ENCODE assay signal across 20 cellular contexts in the genomic region with DNA sequence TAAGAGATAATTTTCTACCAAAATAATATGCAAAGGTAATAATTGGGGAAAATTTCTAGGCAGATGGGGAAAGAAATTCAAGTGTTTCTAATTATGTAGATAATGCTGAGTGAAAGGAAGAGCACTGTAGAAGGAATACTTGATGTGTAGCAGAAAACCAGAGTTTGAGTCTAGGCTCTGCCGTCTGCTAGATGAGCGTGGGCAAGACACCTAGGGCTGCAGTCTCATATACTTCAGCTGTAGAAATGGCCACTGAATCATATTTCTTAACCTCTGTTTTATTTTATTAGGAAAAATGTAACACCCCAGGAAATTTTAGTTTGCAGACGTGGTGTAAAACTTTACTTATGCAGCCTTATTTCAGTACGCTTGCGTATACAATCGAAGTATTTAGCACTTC. TPM values are rescaled to one million over a fixed set of nuclear protein-coding genes. Genes with fewer than 3 reads are reported as not detected.
DNase-seq lines count a peak whose midpoint lies in the region; TF ChIP-seq lines count a peak whose summit lies in the region.
"Had no signal": no experiment of that assay in that cellular context is flagged by ENCODE, and none has a peak within 500 bp of the region (broad histone marks: within the 10 kb centered on the region; RNA-seq: fewer than 3 reads in every experiment).

No MANE protein-coding gene starts in this region.

- WGBS in adrenal gland, 4 donors = 80 to 87% (median 80%) methylated on average over 6 of the region's 6 CpGs
- WGBS in hepatocyte (ENCODE audit: low lambda C conversion rate, missing lambda C conversion rate) = 73% methylated on average over 6 of the region's 6 CpGs
- WGBS in smooth muscle cell (ENCODE audit: low lambda C conversion rate) = 54% methylated on average over 6 of the region's 6 CpGs

- TF ChIP-seq POLR2A in breast epithelium (IDR thresholded peaks at IDR 0.05) = no peak
- no peak for TF ChIP-seq POLR2A in adrenal gland (IDR thresholded peaks at IDR 0.05)

- POLR2A ChIA-PET in MCF 10A (lab: Yijun Ruan, JAX) = interaction anchor here (0.7 to 8.6 kb wide), 25 partner anchors 11 to 477 kb away, joined by 3 to 120 read pairs (median 14); partner anchors contain the start of genes SLC38A1 and SLC38A2

- H3K36me3 Mint-ChIP-seq in MCF 10A (ENCODE audit: insufficient read depth, unreplicated experiment) = no peaks in the 10 kb centered on the region
- H3K36me3 Mint-ChIP-seq: CD14-positive monocyte had no signal

- H3K9me3 ChIP-seq in breast epithelium (no peaks in the 10 kb centered on the region), adrenal gland (replicated peaks in 1 of 3) (no peaks in the 10 kb centered on the region), hepatocyte (ENCODE audit: low read depth) (no peaks in the 10 kb centered on the region), smooth muscle cell (replicated peaks; ENCODE audit: low read depth) (no peaks in the 10 kb centered on the region)
- H3K9me3 ChIP-seq: gastrocnemius medialis, lower lobe of right lung had no signal

- H3K4me2 ChIP-seq in hepatocyte (no peak overlapping the region), smooth muscle cell (peak overlapping the region; percentile 73)

- H3K4me1 ChIP-seq in breast epithelium (no peaks in the 10 kb centered on the region), adrenal gland (replicated peaks in 1 of 2) (peaks cover 5 to 30% of the 10 kb centered on the region in 2 donors), hepatocyte (ENCODE audit: insufficient read depth) (peaks cover 22% of the 10 kb centered on the region), smooth muscle cell (ENCODE audit: low read depth) (peaks cover 8% of the 10 kb centered on the region)

- peaks cover 41% of the 10 kb centered on the region for H3K4me1 Mint-ChIP-seq in MCF 10A (ENCODE audit: insufficient read depth, unreplicated experiment)
- H3K4me1 Mint-ChIP-seq: central memory CD8-positive, alpha-beta T cell had no signal

- BruUV-seq in MCF 10A (replicated peaks; lab: Mats Ljungman, UMichigan) = no TSS peak

- no peak overlapping the region for H3K9ac ChIP-seq in smooth muscle cell (ENCODE audit: low read depth)

- H2AFZ ChIP-seq in hepatocyte = no peak overlapping the region
- no peak overlapping the region for H2AFZ ChIP-seq in smooth muscle cell (ENCODE audit: low read depth)

- H4K20me1 ChIP-seq in hepatocyte (ENCODE audit: insufficient read depth, poor library complexity, severe bottlenecking) (no peaks in the 10 kb centered on the region), smooth muscle cell (ENCODE audit: low read depth) (no peaks in the 10 kb centered on the region)

- H3K4me3 ChIP-seq in breast epithelium = no peak overlapping the region
- no peak overlapping the region for H3K4me3 ChIP-seq in adrenal gland
- no peak overlapping the region for H3K4me3 ChIP-seq in hepatocyte
- H3K4me3 ChIP-seq in smooth muscle cell = no peak overlapping the region
- H3K4me3 ChIP-seq: gastrocnemius medialis, lower lobe of right lung had no signal

- no peak overlapping the region for H3K4me3 Mint-ChIP-seq in MCF 10A (ENCODE audit: unreplicated experiment)
- H3K4me3 Mint-ChIP-seq: activated naive CD8-positive, alpha-beta T cell treated with anti-CD3 and anti-CD28 coated beads, Interleukin-2, amount 50 U/mL, for 24 hours; activated T-helper 17 cell treated with anti-CD3 and anti-CD28 coated beads, Interleukin-2, amount 50 U/mL, for 72 hours; CD14-positive monocyte; central memory CD8-positive, alpha-beta T cell; naive thymus-derived CD4-positive, alpha-beta T cell; stimulated activated naive CD8-positive, alpha-beta T cell treated with anti-CD3 and anti-CD28 coated beads, Interleukin-15, Interleukin-2, amounts not matched to agents 100 ng/mL and 50 ng/mL, for 24 hours; T-helper 17 cell had no signal

- CTCF ChIA-PET in MCF 10A (lab: Yijun Ruan, JAX) = interaction anchor here (0.7 kb wide), 1 partner anchor 230 kb away, joined by 3 read pairs; no protein-coding TSS in a partner anchor

- peaks cover 14% of the 10 kb centered on the region for H3F3A ChIP-seq in smooth muscle cell (ENCODE audit: low read depth)

- no peaks in the 10 kb centered on the region for H3K9me2 ChIP-seq in hepatocyte (replicated peaks; ENCODE audit: insufficient read depth)

- no peaks in the 10 kb centered on the region for H3K9me3 Mint-ChIP-seq in MCF 10A (ENCODE audit: unreplicated experiment)
- H3K9me3 Mint-ChIP-seq: activated T-helper 17 cell treated with anti-CD3 and anti-CD28 coated beads, Interleukin-2, amount 50 U/mL, for 72 hours; central memory CD8-positive, alpha-beta T cell had no signal

- H3K27me3 ChIP-seq in breast epithelium = no peaks in the 10 kb centered on the region
- H3K27me3 ChIP-seq in adrenal gland = no peaks in the 10 kb centered on the region
- H3K27me3 ChIP-seq in hepatocyte = no peaks in the 10 kb centered on the region
- H3K27me3 ChIP-seq in smooth muscle cell (ENCODE audit: low read depth) = no peaks in the 10 kb centered on the region
- H3K27me3 ChIP-seq: gastrocnemius medialis had no signal

- DNase-seq in MCF 10A (ENCODE audit: unreplicated experiment) = no peak
- no peak for DNase-seq in breast epithelium (ENCODE audit: low spot score in 2 of 2)
- DNase-seq in adrenal gland = no peak
- DNase-seq in hepatocyte (ENCODE audit: low spot score) = no peak
- DNase-seq in smooth muscle cell (lab: John Stamatoyannopoulos, UW; ENCODE audit: unreplicated experiment) = no peak
- DNase-seq in amygdala (lab: John Stamatoyannopoulos, UW) = no peak
- no peak for DNase-seq in activated gamma-delta T cell (lab: John Stamatoyannopoulos, UW)
- no peak for DNase-seq in activated CD4-positive, alpha-beta T cell treated with anti-CD3 and anti-CD28 coated beads for 4 hours
- DNase-seq: 8988T; activated naive CD8-positive, alpha-beta T cell treated with anti-CD3 and anti-CD28 coated beads, Interleukin-2, amount 50 U/mL, for 24 hours; DND-41; gastrocnemius medialis; lower lobe of right lung; naive thymus-derived CD4-positive, alpha-beta T cell; NCI-H146; T-helper 17 cell had no signal

- peak overlapping the region; percentile 78 for H3K27ac Mint-ChIP-seq in MCF 10A (ENCODE audit: low read depth, unreplicated experiment)
- H3K27ac Mint-ChIP-seq: activated T-helper 17 cell treated with anti-CD3 and anti-CD28 coated beads, Interleukin-2, amount 50 U/mL, for 72 hours; CD14-positive monocyte; T-helper 17 cell had no signal

- no peak overlapping the region for H3K27ac ChIP-seq in breast epithelium
- peak overlapping the region in 4 of 5 donors; percentile 64 to 87 (median 72) for H3K27ac ChIP-seq in adrenal gland
- peak overlapping the region; percentile 47 for H3K27ac ChIP-seq in hepatocyte
- peak overlapping the region; percentile 97 for H3K27ac ChIP-seq in smooth muscle cell (ENCODE audit: low read depth)
- H3K27ac ChIP-seq: lower lobe of right lung had no signal

- intact Hi-C loops in MCF 10A (cut with micrococcal nuclease) = loop anchor here (5.0 kb wide), 2 partner anchors 60 to 230 kb away; no protein-coding TSS in a partner anchor
- intact Hi-C loops in breast epithelium (cut with DNase I; ENCODE audit: low total_unique reads) = loop anchor here (10.0 kb wide), 1 partner anchor 1922 kb away; the partner anchor contains the start of gene ZNF641
- intact Hi-C loops in adrenal gland (cut with DNase I) = no loop called here

- H3K36me3 ChIP-seq in breast epithelium (no peaks in the 10 kb centered on the region), adrenal gland (replicated peaks in 1 of 2) (no peaks in the 10 kb centered on the region), hepatocyte (replicated peaks; ENCODE audit: insufficient read depth, low read depth) (no peaks in the 10 kb centered on the region), smooth muscle cell (ENCODE audit: low read depth) (no peaks in the 10 kb centered on the region)
- H3K36me3 ChIP-seq: gastrocnemius medialis, lower lobe of right lung had no signal

- no peaks in the 10 kb centered on the region for H3K27me3 Mint-ChIP-seq in MCF 10A (ENCODE audit: insufficient read depth, unreplicated experiment)
- H3K27me3 Mint-ChIP-seq: activated naive CD8-positive, alpha-beta T cell treated with anti-CD3 and anti-CD28 coated beads, Interleukin-2, amount 50 U/mL, for 24 hours; activated T-helper 17 cell treated with anti-CD3 and anti-CD28 coated beads, Interleukin-2, amount 50 U/mL, for 72 hours; naive thymus-derived CD4-positive, alpha-beta T cell; stimulated activated naive CD8-positive, alpha-beta T cell treated with anti-CD3 and anti-CD28 coated beads, Interleukin-15, Interleukin-2, amounts not matched to agents 100 ng/mL and 50 ng/mL, for 24 hours; T-helper 17 cell had no signal

- H3K79me2 ChIP-seq in hepatocyte (no peaks in the 10 kb centered on the region), smooth muscle cell (ENCODE audit: low read depth) (no peaks in the 10 kb centered on the region)

- TF ChIP-seq CTCF in MCF 10A (IDR thresholded peaks at IDR 0.05; ENCODE audit: unreplicated experiment) (no peak), breast epithelium (IDR thresholded peaks at IDR 0.05) (no peak), adrenal gland (IDR thresholded peaks at IDR 0.05) (no peak), hepatocyte (IDR thresholded peaks at IDR 0.05; ENCODE audit: poor library complexity) (no peak), smooth muscle cell (IDR thresholded peaks at IDR 0.05; ENCODE audit: borderline replicate concordance, insufficient read depth, poor library complexity, severe bottlenecking) (no peak)

RNA-seq across cellular contexts. Expression of gene SLC38A2, which starts 59.8 kb away (rescaled TPM):
- total RNA-seq in MCF 10A (2022) (817 and 1,070 TPM in 2 replicates), breast epithelium (100 to 1,000 TPM; 250 to 424 (median 399) TPM), adrenal gland (100 to 1,000 TPM; 128 to 948 (median 375) TPM), hepatocyte (372 and 373 TPM in 2 replicates), smooth muscle cell (1,081 and 1,127 TPM in 2 replicates)
- polyA plus RNA-seq in adrenal gland (100 to 1,000 TPM in 2 of 3 donors, 10 to 100 TPM in 1; 94.6 to 119 (median 108) TPM), hepatocyte (139 and 144 TPM in 2 replicates), smooth muscle cell (201 and 262 TPM in 2 replicates)

Comparison
In these comparisons a context has a peak if more than half of its experiments do, and no peak if none do; other contexts are left out.
1. H3K27ac ChIP-seq: peak in adrenal gland (4 of 5), hepatocyte (single experiment) and smooth muscle cell (single experiment); none in breast epithelium (0 of 2).
2. intact Hi-C loops: an anchor here in MCF 10A (5.0 kb wide) and breast epithelium (10.0 kb wide); none called in adrenal gland.